ENCODE assay signal across 1 cellular context in the genomic region with DNA sequence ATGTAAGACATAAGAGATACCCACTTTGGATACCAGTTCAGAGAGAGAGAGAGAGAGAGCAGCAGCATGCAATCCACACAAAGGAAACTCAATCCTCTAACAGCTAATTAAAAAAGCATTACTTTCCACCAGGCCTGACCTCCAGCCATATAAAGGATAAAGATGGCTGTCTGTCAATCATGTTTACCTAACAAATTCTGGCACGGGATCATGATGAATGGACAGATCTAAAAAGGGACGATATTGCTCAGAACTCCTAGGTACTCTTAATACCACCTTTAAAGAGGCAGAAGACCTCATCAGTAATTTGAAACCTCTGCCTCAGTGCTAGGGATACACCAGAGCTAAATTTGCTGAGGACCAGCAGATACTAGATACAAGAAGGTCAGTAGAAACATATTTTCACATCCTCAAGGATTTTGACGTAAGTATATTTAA.
TF ChIP-seq lines count a peak whose summit lies in the region.

No MANE protein-coding gene starts in this region.

TF ChIP-seq in HEK293, 187 proteins besides CTCF, POLR2A, EP300 and RAD21 (continued from another document):
- TF ChIP-seq BCL11A (tag by site-specific recombination; IDR thresholded peaks at IDR 0.05; ENCODE audit: low read depth) (peak; percentile 58; the same call in 1 of the 2 replicates), MEIS1 (CRISPR knock-in tag; IDR thresholded peaks at IDR 0.05; ENCODE audit: borderline replicate concordance) (0 out of 2 replicates have a peak, but pooled peaks have one; percentile 19), ZNF561 (tag by site-specific recombination; IDR thresholded peaks at IDR 0.05; ENCODE audit: borderline replicate concordance) (0 out of 2 replicates have a peak, but pooled peaks have one; percentile 49), ZNF311 (tag by site-specific recombination; IDR thresholded peaks at IDR 0.05; ENCODE audit: borderline replicate concordance) (no peak), ZNF843 (tag by site-specific recombination; IDR thresholded peaks at IDR 0.05) (peak; percentile 92), BCL11B (tag by site-specific recombination; IDR thresholded peaks at IDR 0.05; ENCODE audit: low read depth) (no peak), ZBTB17 (tag by site-specific recombination; IDR thresholded peaks at IDR 0.05) (peak; percentile 70; the same call in 1 of the 2 replicates), ZEB2 (tag by site-specific recombination; IDR thresholded peaks at IDR 0.05) (peak; percentile 81), ZBTB7A (tag by site-specific recombination; IDR thresholded peaks at IDR 0.05; ENCODE audit: low read depth) (peak; percentile 32; the same call in 1 of the 2 replicates), WT1 (tag by site-specific recombination; IDR thresholded peaks at IDR 0.05) (peak; percentile 67), GFI1B (tag by site-specific recombination; IDR thresholded peaks at IDR 0.05) (peak; percentile 12; the same call in 1 of the 2 replicates), KLF8 (tag by site-specific recombination; IDR thresholded peaks at IDR 0.05) (peak; percentile 67), FEZF1 (tag by site-specific recombination; IDR thresholded peaks at IDR 0.05) (peak; percentile 85), ZNF24 (tag by site-specific recombination; IDR thresholded peaks at IDR 0.05) (no peak), YY2 (tag by site-specific recombination; IDR thresholded peaks at IDR 0.05) (peak; percentile 70), KLF10 (tag by site-specific recombination; IDR thresholded peaks at IDR 0.05) (peak; percentile 45), ZNF133 (tag by site-specific recombination; IDR thresholded peaks at IDR 0.05) (no peak)
- TF ChIP-seq, protein P1, sequence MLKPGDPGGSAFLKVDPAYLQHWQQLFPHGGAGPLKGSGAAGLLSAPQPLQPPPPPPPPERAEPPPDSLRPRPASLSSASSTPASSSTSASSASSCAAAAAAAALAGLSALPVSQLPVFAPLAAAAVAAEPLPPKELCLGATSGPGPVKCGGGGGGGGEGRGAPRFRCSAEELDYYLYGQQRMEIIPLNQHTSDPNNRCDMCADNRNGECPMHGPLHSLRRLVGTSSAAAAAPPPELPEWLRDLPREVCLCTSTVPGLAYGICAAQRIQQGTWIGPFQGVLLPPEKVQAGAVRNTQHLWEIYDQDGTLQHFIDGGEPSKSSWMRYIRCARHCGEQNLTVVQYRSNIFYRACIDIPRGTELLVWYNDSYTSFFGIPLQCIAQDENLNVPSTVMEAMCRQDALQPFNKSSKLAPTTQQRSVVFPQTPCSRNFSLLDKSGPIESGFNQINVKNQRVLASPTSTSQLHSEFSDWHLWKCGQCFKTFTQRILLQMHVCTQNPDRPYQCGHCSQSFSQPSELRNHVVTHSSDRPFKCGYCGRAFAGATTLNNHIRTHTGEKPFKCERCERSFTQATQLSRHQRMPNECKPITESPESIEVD (tag by site-specific recombination; IDR thresholded peaks at IDR 0.05) = peak; percentile 77
- TF ChIP-seq, protein P2, sequence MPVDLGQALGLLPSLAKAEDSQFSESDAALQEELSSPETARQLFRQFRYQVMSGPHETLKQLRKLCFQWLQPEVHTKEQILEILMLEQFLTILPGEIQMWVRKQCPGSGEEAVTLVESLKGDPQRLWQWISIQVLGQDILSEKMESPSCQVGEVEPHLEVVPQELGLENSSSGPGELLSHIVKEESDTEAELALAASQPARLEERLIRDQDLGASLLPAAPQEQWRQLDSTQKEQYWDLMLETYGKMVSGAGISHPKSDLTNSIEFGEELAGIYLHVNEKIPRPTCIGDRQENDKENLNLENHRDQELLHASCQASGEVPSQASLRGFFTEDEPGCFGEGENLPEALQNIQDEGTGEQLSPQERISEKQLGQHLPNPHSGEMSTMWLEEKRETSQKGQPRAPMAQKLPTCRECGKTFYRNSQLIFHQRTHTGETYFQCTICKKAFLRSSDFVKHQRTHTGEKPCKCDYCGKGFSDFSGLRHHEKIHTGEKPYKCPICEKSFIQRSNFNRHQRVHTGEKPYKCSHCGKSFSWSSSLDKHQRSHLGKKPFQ (tag by site-specific recombination; IDR thresholded peaks at IDR 0.05) = no peak
TF ChIP-seq in HEK293: peak in this region for 43.
